ENCODE assay signal across 1 cellular context in genomic region chr12:128008341-128008740, GRCh38.
TF ChIP-seq lines count a peak whose summit lies in the region.

No MANE protein-coding gene starts in this region.

TF ChIP-seq in WTC11, 78 proteins besides CTCF, POLR2A, EP300 and RAD21 (continued from another document):
- TF ChIP-seq MYBL2 (CRISPR knock-in tag; IDR thresholded peaks at IDR 0.05) (no peak), MLX (CRISPR knock-in tag; IDR thresholded peaks at IDR 0.05) (no peak), ZBTB43 (CRISPR knock-in tag; IDR thresholded peaks at IDR 0.05) (no peak), TEAD4 (CRISPR knock-in tag; IDR thresholded peaks at IDR 0.05) (no peak), ZNF232 (CRISPR knock-in tag; IDR thresholded peaks at IDR 0.05) (no peak), FOXK1 (CRISPR knock-in tag; IDR thresholded peaks at IDR 0.05) (no peak), TEAD1 (CRISPR knock-in tag; IDR thresholded peaks at IDR 0.05) (no peak), ZNF416 (CRISPR knock-in tag; IDR thresholded peaks at IDR 0.05) (no peak)
